2 cellular contexts compared by ENCODE assay signal in the genomic region with DNA sequence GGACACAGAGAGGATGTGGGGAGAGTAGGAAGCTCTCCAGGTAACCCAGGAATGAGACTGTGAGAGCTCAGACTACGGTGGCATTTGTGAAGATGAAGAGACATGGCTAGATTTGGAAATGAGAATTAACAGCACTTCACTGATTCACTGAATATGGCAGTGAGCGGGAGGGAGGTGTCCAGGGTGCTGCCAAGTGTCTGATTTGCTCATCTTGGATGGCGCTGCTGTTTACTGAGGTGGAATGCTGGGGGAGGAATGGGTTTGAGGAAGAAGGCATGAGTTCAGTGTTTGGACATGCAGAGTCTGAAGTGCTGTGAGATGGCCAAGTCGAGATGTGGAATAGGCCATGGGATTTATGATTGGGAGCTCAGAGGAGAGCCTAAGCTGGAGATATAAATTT.
TF ChIP-seq lines count a peak whose summit lies in the region.

No MANE protein-coding gene starts in this region.

TF ChIP-seq in GM23338, 12 proteins besides CTCF, POLR2A, EP300 and RAD21:
- TF ChIP-seq, protein P1, sequence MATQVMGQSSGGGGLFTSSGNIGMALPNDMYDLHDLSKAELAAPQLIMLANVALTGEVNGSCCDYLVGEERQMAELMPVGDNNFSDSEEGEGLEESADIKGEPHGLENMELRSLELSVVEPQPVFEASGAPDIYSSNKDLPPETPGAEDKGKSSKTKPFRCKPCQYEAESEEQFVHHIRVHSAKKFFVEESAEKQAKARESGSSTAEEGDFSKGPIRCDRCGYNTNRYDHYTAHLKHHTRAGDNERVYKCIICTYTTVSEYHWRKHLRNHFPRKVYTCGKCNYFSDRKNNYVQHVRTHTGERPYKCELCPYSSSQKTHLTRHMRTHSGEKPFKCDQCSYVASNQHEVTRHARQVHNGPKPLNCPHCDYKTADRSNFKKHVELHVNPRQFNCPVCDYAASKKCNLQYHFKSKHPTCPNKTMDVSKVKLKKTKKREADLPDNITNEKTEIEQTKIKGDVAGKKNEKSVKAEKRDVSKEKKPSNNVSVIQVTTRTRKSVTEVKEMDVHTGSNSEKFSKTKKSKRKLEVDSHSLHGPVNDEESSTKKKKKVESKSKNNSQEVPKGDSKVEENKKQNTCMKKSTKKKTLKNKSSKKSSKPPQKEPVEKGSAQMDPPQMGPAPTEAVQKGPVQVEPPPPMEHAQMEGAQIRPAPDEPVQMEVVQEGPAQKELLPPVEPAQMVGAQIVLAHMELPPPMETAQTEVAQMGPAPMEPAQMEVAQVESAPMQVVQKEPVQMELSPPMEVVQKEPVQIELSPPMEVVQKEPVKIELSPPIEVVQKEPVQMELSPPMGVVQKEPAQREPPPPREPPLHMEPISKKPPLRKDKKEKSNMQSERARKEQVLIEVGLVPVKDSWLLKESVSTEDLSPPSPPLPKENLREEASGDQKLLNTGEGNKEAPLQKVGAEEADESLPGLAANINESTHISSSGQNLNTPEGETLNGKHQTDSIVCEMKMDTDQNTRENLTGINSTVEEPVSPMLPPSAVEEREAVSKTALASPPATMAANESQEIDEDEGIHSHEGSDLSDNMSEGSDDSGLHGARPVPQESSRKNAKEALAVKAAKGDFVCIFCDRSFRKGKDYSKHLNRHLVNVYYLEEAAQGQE (IDR thresholded peaks at IDR 0.05; ENCODE audit: unreplicated experiment), result peak; percentile 20
- no peak for TF ChIP-seq JUNB (IDR thresholded peaks at IDR 0.05; ENCODE audit: unreplicated experiment)
TF ChIP-seq in GM23338: peak in this region for 1.

TF ChIP-seq in GM12878, 131 proteins besides CTCF, POLR2A, EP300 and RAD21:
- TF ChIP-seq STAT1 (conservative IDR thresholded peaks at IDR 0.05) (no peak), RBBP5 (conservative IDR thresholded peaks at IDR 0.05) (no peak), KAT2A (conservative IDR thresholded peaks at IDR 0.05; ENCODE audit: control insufficient read depth, low read depth, low read length) (no peak)
- TF ChIP-seq, protein P1 (IDR thresholded peaks at IDR 0.05; ENCODE audit: low read depth, low read length), result peak; percentile 49; the same call in 1 of the 2 replicates
- TF ChIP-seq, protein P2, sequence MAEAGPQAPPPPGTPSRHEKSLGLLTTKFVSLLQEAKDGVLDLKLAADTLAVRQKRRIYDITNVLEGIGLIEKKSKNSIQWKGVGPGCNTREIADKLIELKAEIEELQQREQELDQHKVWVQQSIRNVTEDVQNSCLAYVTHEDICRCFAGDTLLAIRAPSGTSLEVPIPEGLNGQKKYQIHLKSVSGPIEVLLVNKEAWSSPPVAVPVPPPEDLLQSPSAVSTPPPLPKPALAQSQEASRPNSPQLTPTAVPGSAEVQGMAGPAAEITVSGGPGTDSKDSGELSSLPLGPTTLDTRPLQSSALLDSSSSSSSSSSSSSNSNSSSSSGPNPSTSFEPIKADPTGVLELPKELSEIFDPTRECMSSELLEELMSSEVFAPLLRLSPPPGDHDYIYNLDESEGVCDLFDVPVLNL (IDR thresholded peaks at IDR 0.05; ENCODE audit: low read depth, low read length), result no peak
- TF ChIP-seq, protein P3, sequence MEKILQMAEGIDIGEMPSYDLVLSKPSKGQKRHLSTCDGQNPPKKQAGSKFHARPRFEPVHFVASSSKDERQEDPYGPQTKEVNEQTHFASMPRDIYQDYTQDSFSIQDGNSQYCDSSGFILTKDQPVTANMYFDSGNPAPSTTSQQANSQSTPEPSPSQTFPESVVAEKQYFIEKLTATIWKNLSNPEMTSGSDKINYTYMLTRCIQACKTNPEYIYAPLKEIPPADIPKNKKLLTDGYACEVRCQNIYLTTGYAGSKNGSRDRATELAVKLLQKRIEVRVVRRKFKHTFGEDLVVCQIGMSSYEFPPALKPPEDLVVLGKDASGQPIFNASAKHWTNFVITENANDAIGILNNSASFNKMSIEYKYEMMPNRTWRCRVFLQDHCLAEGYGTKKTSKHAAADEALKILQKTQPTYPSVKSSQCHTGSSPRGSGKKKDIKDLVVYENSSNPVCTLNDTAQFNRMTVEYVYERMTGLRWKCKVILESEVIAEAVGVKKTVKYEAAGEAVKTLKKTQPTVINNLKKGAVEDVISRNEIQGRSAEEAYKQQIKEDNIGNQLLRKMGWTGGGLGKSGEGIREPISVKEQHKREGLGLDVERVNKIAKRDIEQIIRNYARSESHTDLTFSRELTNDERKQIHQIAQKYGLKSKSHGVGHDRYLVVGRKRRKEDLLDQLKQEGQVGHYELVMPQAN (conservative IDR thresholded peaks at IDR 0.05), result no peak
